8 cellular contexts compared by ENCODE assay signal in genomic region chr7:129367700-129368388, GRCh38.
DNase-seq lines count a peak whose midpoint lies in the region; ATAC-seq and TF ChIP-seq lines count a peak whose summit lies in the region.

No MANE protein-coding gene starts in this region.

- H3K9me3 Mint-ChIP-seq in activated naive CD4-positive, alpha-beta T cell treated with anti-CD3 and anti-CD28 coated beads, Interleukin-2, amount 50 U/mL, for 72 hours: no peaks in the 10 kb centered on the region
- H3K9me3 Mint-ChIP-seq in osteocyte (ENCODE audit: unreplicated experiment): no peaks in the 10 kb centered on the region

- peaks cover 0 to 6% of the 10 kb centered on the region in 2 donors for H3K36me3 Mint-ChIP-seq in activated naive CD4-positive, alpha-beta T cell treated with anti-CD3 and anti-CD28 coated beads, Interleukin-2, amount 50 U/mL, for 72 hours
- H3K36me3 Mint-ChIP-seq in osteocyte (ENCODE audit: unreplicated experiment): no peaks in the 10 kb centered on the region

- H3K4me3 ChIP-seq in MG63 (no peak overlapping the region), SK-N-SH (ENCODE audit: low read depth in 2 of 2, low read length in 1 of 2) (no peak overlapping the region; a peak in 1 of 4 replicates), thoracic aorta (peak overlapping the region; percentile 50)

- H3K4me1 ChIP-seq in SK-N-SH (ENCODE audit: control insufficient read depth in 1 of 2, insufficient read depth in 2 of 2, low read depth in 1 of 2, low read length in 1 of 2) (peaks cover 0 to 3% of the 10 kb centered on the region in 2 experiments; a peak in 1 of 4 replicates), thoracic aorta (ENCODE audit: control insufficient read depth in 1 of 2, low read depth in 2 of 2) (peaks cover 6 to 8% of the 10 kb centered on the region in 2 donors)

- H3K27ac Mint-ChIP-seq in activated naive CD4-positive, alpha-beta T cell treated with anti-CD3 and anti-CD28 coated beads, Interleukin-2, amount 50 U/mL, for 72 hours: peak overlapping the region; percentile 76 to 97
- no peak overlapping the region for H3K27ac Mint-ChIP-seq in osteocyte (ENCODE audit: unreplicated experiment)

- no peaks in the 10 kb centered on the region for H3K9me2 ChIP-seq in SK-N-SH

- no peak overlapping the region for H3K4me3 Mint-ChIP-seq in osteocyte (ENCODE audit: unreplicated experiment)

- POLR2A ChIA-PET in SK-N-SH (lab: Yijun Ruan, JAX): interaction anchor here (1.2 kb wide), 1 partner anchor 8 kb away, joined by 3 read pairs; no protein-coding TSS in a partner anchor

- no peak overlapping the region for H2AFZ ChIP-seq in SK-N-SH (ENCODE audit: low read depth)

- peaks cover 3% of the 10 kb centered on the region for H3K4me1 Mint-ChIP-seq in osteocyte (ENCODE audit: unreplicated experiment)

- H3K27me3 Mint-ChIP-seq in osteocyte (ENCODE audit: unreplicated experiment): no peaks in the 10 kb centered on the region

- H3K79me2 ChIP-seq in SK-N-SH (ENCODE audit: insufficient read depth): no peaks in the 10 kb centered on the region

- ATAC-seq in activated naive CD4-positive, alpha-beta T cell treated with anti-CD3 and anti-CD28 coated beads, Interleukin-2, amount 50 U/mL, for 72 hours: peak; percentile 91 to 92
- ATAC-seq in thoracic aorta (ENCODE audit: insufficient number of reproducible peaks, low FRiP score, low read depth): peak; percentile 53

- H3K9me3 ChIP-seq in MG63 (no peaks in the 10 kb centered on the region), SK-N-SH (no peaks in the 10 kb centered on the region), thoracic aorta (no peaks in the 10 kb centered on the region)

- H3K27ac ChIP-seq in SK-N-SH (ENCODE audit: low read depth in 2 of 2, low read length in 1 of 2) (no peak overlapping the region), thoracic aorta (no peak overlapping the region)

- peak; percentile 96 for TF ChIP-seq RAD21 in SK-N-SH (IDR thresholded peaks at IDR 0.05; ENCODE audit: low read length)

- H3K4me2 ChIP-seq in SK-N-SH: no peak overlapping the region

- H3K36me3 ChIP-seq in MG63: no peaks in the 10 kb centered on the region
- no peaks in the 10 kb centered on the region for H3K36me3 ChIP-seq in SK-N-SH (replicated peaks in 1 of 2; ENCODE audit: control insufficient read depth in 1 of 2, insufficient read depth in 2 of 2, low read length in 1 of 2)
- no peaks in the 10 kb centered on the region for H3K36me3 ChIP-seq in thoracic aorta

- H3K27me3 ChIP-seq in MG63: no peaks in the 10 kb centered on the region
- H3K27me3 ChIP-seq in SK-N-SH (ENCODE audit: insufficient read depth): no peaks in the 10 kb centered on the region
- no peaks in the 10 kb centered on the region for H3K27me3 ChIP-seq in thoracic aorta (replicated peaks; ENCODE audit: insufficient read depth)

- CTCF ChIA-PET in SK-N-SH (lab: Yijun Ruan, JAX): interaction anchor here (0.6 to 15.1 kb wide), 74 partner anchors 10 to 685 kb away, joined by 3 to 397 read pairs (median 6); partner anchors contain the start of genes NRF1, SMKR1 and STRIP2

- TF ChIP-seq EP300 in SK-N-SH (IDR thresholded peaks at IDR 0.05; ENCODE audit: borderline replicate concordance in 1 of 2, low read depth in 1 of 2, low read length in 1 of 2): no peak

- peak; percentile 99 for TF ChIP-seq CTCF in SK-N-SH (IDR thresholded peaks at IDR 0.05)
- TF ChIP-seq CTCF in osteocyte (IDR thresholded peaks at IDR 0.05): peak; percentile 92
- TF ChIP-seq CTCF in thoracic aorta (IDR thresholded peaks at IDR 0.05): peak; percentile 78

- 44% methylated on average over 11 of the region's 11 CpGs for WGBS in SK-N-SH (ENCODE audit: low lambda C conversion rate)

- no peaks in the 10 kb centered on the region for H3F3A ChIP-seq in SK-N-SH (replicated peaks; ENCODE audit: insufficient read depth)

- peak; percentile 69 for DNase-seq in EH (ENCODE audit: low read depth)
- peak; percentile 52 for DNase-seq in H4 (ENCODE audit: low spot score)
- peak; percentile 35 for DNase-seq in MG63
- peak; percentile 80 for DNase-seq in SK-N-SH
- DNase-seq in activated naive CD4-positive, alpha-beta T cell treated with anti-CD3 and anti-CD28 coated beads, Interleukin-2, amount 50 U/mL, for 72 hours (ENCODE audit: low spot score in 2 of 2): peak; percentile 71 to 76
- peak; percentile 67 for DNase-seq in glomerular visceral epithelial cell (ENCODE audit: extremely low spot score)
- no peak for DNase-seq in osteocyte (ENCODE audit: extremely low spot score, unreplicated experiment)
- peak; percentile 3 for DNase-seq in thoracic aorta (ENCODE audit: low spot score)

- no peak overlapping the region for H3K9ac ChIP-seq in SK-N-SH

- no peaks in the 10 kb centered on the region for H4K20me1 ChIP-seq in SK-N-SH (ENCODE audit: insufficient read depth)

TF ChIP-seq in SK-N-SH, 30 proteins besides CTCF, POLR2A, EP300 and RAD21:
- TF ChIP-seq SMC3 (IDR thresholded peaks at IDR 0.05; ENCODE audit: low read depth, low read length): peak; percentile 99
- no peak for TF ChIP-seq ZBTB33 (IDR thresholded peaks at IDR 0.05; ENCODE audit: borderline replicate concordance, low read depth)
- TF ChIP-seq REST (IDR thresholded peaks at IDR 0.05; ENCODE audit: low read depth, low read length): 0 out of 2 replicates have a peak, but pooled peaks have one; percentile 9
- TF ChIP-seq RFX5 (IDR thresholded peaks at IDR 0.05; ENCODE audit: low read length): no peak
